ENCODE assay signal across 13 cellular contexts in the genomic region with DNA sequence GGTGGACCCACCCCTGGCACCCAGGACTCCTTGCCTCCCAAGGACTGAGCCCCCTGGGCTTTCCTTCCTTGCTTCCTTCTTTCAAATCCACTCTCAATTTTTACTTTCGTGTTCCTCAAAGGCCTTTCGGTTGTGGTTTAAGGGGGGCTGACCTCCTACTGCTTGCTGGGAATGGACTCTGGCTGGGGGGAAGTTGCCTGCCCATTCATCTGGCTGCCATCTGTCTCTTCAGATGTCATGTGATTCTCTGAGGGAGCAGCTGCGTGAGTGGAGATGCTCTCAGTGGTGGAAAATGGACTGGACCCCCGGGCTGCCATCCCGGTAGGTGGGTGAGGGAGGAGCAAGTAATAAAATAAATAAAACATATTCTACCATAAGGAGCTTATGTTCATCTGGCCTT.
DNase-seq lines count a peak whose midpoint lies in the region; ATAC-seq and TF ChIP-seq lines count a peak whose summit lies in the region.
"Had no signal": no experiment of that assay in that cellular context is flagged by ENCODE, and none has a peak within 500 bp of the region (broad histone marks: within the 10 kb centered on the region; RNA-seq: fewer than 3 reads in every experiment).

No MANE protein-coding gene starts in this region.

- peaks cover 17% of the 10 kb centered on the region for H3K36me3 Mint-ChIP-seq in activated CD8-positive, alpha-beta T cell treated with anti-CD3 and anti-CD28 coated beads, Interleukin-2, amount 10 ng/mL, durations not matched to agents 7 days and 5 days (ENCODE audit: low read depth)
- H3K36me3 Mint-ChIP-seq in activated CD8-positive, alpha-beta T cell treated with anti-CD3 and anti-CD28 coated beads for 36 hours (ENCODE audit: low read depth): peaks cover 6% of the 10 kb centered on the region

- TF ChIP-seq EP300 in gastroesophageal sphincter (IDR thresholded peaks at IDR 0.05): no peak

- no peaks in the 10 kb centered on the region for H3K4me1 ChIP-seq in gastroesophageal sphincter

- POLR2A ChIA-PET in activated CD8-positive, alpha-beta T cell treated with anti-CD3 and anti-CD28 coated beads, Interleukin-2, amount 10 ng/mL, durations not matched to agents 7 days and 5 days (lab: Charles Lee): no interaction called here
- POLR2A ChIA-PET in activated CD8-positive, alpha-beta T cell treated with anti-CD3 and anti-CD28 coated beads for 36 hours (lab: Charles Lee): no interaction called here

- H3K27ac ChIP-seq in gastroesophageal sphincter: peak overlapping the region in 1 of 4 donors; percentile 3

- H3K27me3 Mint-ChIP-seq in activated CD8-positive, alpha-beta T cell treated with anti-CD3 and anti-CD28 coated beads, Interleukin-2, amount 10 ng/mL, durations not matched to agents 7 days and 5 days (ENCODE audit: low read depth): no peaks in the 10 kb centered on the region
- H3K27me3 Mint-ChIP-seq in activated CD8-positive, alpha-beta T cell treated with anti-CD3 and anti-CD28 coated beads for 36 hours: no peaks in the 10 kb centered on the region

- no CpG with 5 or more reads among the region's 5 CpGs for WGBS in gastroesophageal sphincter (ENCODE audit: low coverage in 1 of 2), 2 donors

- TF ChIP-seq POLR2A in gastroesophageal sphincter (IDR thresholded peaks at IDR 0.05): no peak

- H3K9me3 ChIP-seq in gastroesophageal sphincter: no peaks in the 10 kb centered on the region

- H3K27ac Mint-ChIP-seq in activated CD8-positive, alpha-beta T cell treated with anti-CD3 and anti-CD28 coated beads, Interleukin-2, amount 10 ng/mL, durations not matched to agents 7 days and 5 days: peak overlapping the region; percentile 45
- H3K27ac Mint-ChIP-seq in activated CD8-positive, alpha-beta T cell treated with anti-CD3 and anti-CD28 coated beads for 36 hours: no peak overlapping the region

- intact Hi-C loops in activated CD8-positive, alpha-beta T cell treated with anti-CD3 and anti-CD28 coated beads for 36 hours (cut with micrococcal nuclease): no loop called here

- H3K36me3 ChIP-seq in gastroesophageal sphincter: peaks cover 0 to 4% of the 10 kb centered on the region in 2 donors

- no peak for TF ChIP-seq CTCF in activated CD8-positive, alpha-beta T cell treated with anti-CD3 and anti-CD28 coated beads for 36 hours (IDR thresholded peaks at IDR 0.05)
- TF ChIP-seq CTCF in gastroesophageal sphincter (IDR thresholded peaks at IDR 0.05): no peak

- H3K9me3 Mint-ChIP-seq in activated CD8-positive, alpha-beta T cell treated with anti-CD3 and anti-CD28 coated beads, Interleukin-2, amount 10 ng/mL, durations not matched to agents 7 days and 5 days (ENCODE audit: insufficient read depth): no peaks in the 10 kb centered on the region
- H3K9me3 Mint-ChIP-seq in activated CD8-positive, alpha-beta T cell treated with anti-CD3 and anti-CD28 coated beads for 36 hours: no peaks in the 10 kb centered on the region

- ATAC-seq in activated CD8-positive, alpha-beta T cell treated with anti-CD3 and anti-CD28 coated beads, Interleukin-2, amount 10 ng/mL, durations not matched to agents 7 days and 5 days: no peak
- ATAC-seq in activated CD8-positive, alpha-beta T cell treated with anti-CD3 and anti-CD28 coated beads for 36 hours: no peak
- no peak for ATAC-seq in GM21360 (IDR thresholded peaks at IDR 0.05; ENCODE audit: unreplicated experiment)
- ATAC-seq in gastroesophageal sphincter: no peak

- DNase-seq in activated CD8-positive, alpha-beta T cell treated with anti-CD3 and anti-CD28 coated beads, Interleukin-2, amount 10 ng/mL, durations not matched to agents 7 days and 5 days: no peak
- no peak for DNase-seq in activated CD8-positive, alpha-beta T cell treated with anti-CD3 and anti-CD28 coated beads for 36 hours
- DNase-seq in NOMO-1 treated with dmso at 0.1 percent for 144 hours (lab: John Stamatoyannopoulos, UW; ENCODE audit: unreplicated experiment): peak; percentile 53
- peak; percentile 67 for DNase-seq in fibroblast of gingiva (ENCODE audit: low read depth)
- DNase-seq in smooth muscle cell of the brain vasculature (ENCODE audit: low read depth, low spot score): peak; percentile 76
- DNase-seq in activated naive CD4-positive, alpha-beta T cell treated with anti-CD3 and anti-CD28 coated beads, Interleukin-2, amount 50 U/mL, for 16 hours: no peak
- DNase-seq: foreskin melanocyte, mammary epithelial cell, NCI-H2171 treated with DMSO at 0.1 percent for 48 hours, small intestine had no signal

- H3K4me3 Mint-ChIP-seq in activated CD8-positive, alpha-beta T cell treated with anti-CD3 and anti-CD28 coated beads, Interleukin-2, amount 10 ng/mL, durations not matched to agents 7 days and 5 days: no peak overlapping the region
- no peak overlapping the region for H3K4me3 Mint-ChIP-seq in activated CD8-positive, alpha-beta T cell treated with anti-CD3 and anti-CD28 coated beads for 36 hours
- H3K4me3 Mint-ChIP-seq: T-helper 1 cell treated with Interleukin-12 subunit alpha and Interleukin-12 subunit beta and Interleukin-4 antibody, amounts not matched to agents 30 μg/mL and 1 μg/mL, for 36 hours had no signal

- CTCF ChIA-PET in activated CD8-positive, alpha-beta T cell treated with anti-CD3 and anti-CD28 coated beads, Interleukin-2, amount 10 ng/mL, durations not matched to agents 7 days and 5 days (lab: Charles Lee): no interaction called here
- CTCF ChIA-PET in activated CD8-positive, alpha-beta T cell treated with anti-CD3 and anti-CD28 coated beads for 36 hours (lab: Charles Lee): no interaction called here

- H3K4me3 ChIP-seq in gastroesophageal sphincter: no peak overlapping the region

- peaks cover 33% of the 10 kb centered on the region for H3K4me1 Mint-ChIP-seq in activated CD8-positive, alpha-beta T cell treated with anti-CD3 and anti-CD28 coated beads, Interleukin-2, amount 10 ng/mL, durations not matched to agents 7 days and 5 days (ENCODE audit: low read depth)
- H3K4me1 Mint-ChIP-seq in activated CD8-positive, alpha-beta T cell treated with anti-CD3 and anti-CD28 coated beads for 36 hours (ENCODE audit: low read depth): peaks cover 25% of the 10 kb centered on the region

- H3K27me3 ChIP-seq in gastroesophageal sphincter: no peaks in the 10 kb centered on the region

Comparison
In these comparisons a context has a peak if more than half of its experiments do, and no peak if none do; other contexts are left out.
1. DNase-seq: peak in NOMO-1 treated with dmso at 0.1 percent for 144 hours (single experiment), fibroblast of gingiva (single experiment) and smooth muscle cell of the brain vasculature (single experiment); none in activated CD8-positive, alpha-beta T cell treated with anti-CD3 and anti-CD28 coated beads, Interleukin-2, amount 10 ng/mL, durations not matched to agents 7 days and 5 days (single experiment), activated CD8-positive, alpha-beta T cell treated with anti-CD3 and anti-CD28 coated beads for 36 hours (single experiment) and activated naive CD4-positive, alpha-beta T cell treated with anti-CD3 and anti-CD28 coated beads, Interleukin-2, amount 50 U/mL, for 16 hours (single experiment).